ENCODE assay signal across 2 cellular contexts in genomic region chr3:156620901-156621300, GRCh38.
TF ChIP-seq lines count a peak whose summit lies in the region.

No MANE protein-coding gene starts in this region.

TF ChIP-seq in IMR-90, 13 proteins besides CTCF, POLR2A, EP300 and RAD21:
- no peak for TF ChIP-seq SMC3 (IDR thresholded peaks at IDR 0.05; ENCODE audit: low read depth, low read length)
- no peak for TF ChIP-seq FOS (IDR thresholded peaks at IDR 0.05; ENCODE audit: low read depth, low read length)
- TF ChIP-seq RCOR1 (IDR thresholded peaks at IDR 0.05; ENCODE audit: insufficient replicate concordance, low read length): no peak
TF ChIP-seq in IMR-90: peak in this region for 0.

TF ChIP-seq in GM12878, 131 proteins besides CTCF, POLR2A, EP300 and RAD21:
- TF ChIP-seq ZZZ3 (IDR thresholded peaks at IDR 0.05; ENCODE audit: control insufficient read depth, insufficient read length, low read depth) (no peak), BCL3 (IDR thresholded peaks at IDR 0.05; ENCODE audit: borderline replicate concordance, insufficient read depth, low read depth, low read length, poor library complexity, severe bottlenecking) (peak; percentile 25)
